In the genomic region with DNA sequence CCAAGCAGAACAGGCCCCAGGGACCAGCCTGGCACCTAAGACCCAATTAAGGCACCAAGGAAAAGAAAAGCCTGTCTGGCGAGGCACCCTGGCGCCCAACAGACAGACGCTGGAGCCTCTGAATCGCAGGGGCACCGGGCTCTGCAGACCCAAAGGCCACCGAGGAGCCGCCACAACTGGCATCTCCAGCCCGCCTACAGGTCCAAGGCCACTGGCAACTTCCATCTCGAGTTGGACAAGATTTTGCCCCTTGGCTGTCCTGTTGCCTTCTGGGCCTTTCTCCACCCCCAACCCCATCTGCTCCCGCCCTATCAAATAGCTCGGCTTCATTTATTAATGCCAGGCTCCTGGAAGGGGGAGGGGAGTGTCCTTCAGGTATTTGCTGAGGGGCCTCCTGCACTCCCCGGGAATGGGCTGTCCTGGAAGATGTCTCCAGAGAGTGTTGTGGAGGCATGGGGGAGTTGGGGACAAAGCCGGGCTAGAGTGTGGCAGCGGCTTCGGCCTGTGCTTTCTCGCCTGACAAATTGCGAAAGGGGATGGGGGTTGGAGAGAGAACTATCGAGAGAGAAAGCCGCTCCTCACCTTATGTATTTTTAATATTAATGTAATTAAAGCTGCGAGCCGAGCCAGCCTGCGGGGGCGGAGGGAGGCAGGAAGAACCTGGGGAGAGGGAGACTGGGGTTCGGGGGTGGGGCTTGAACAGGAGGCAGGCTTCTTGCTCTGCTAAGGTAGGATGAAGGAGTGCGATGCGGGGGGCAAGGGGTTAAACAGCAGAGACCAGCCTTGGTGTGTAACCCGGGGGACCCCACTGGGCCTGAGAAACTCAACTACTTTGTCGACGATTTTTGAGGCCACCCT, we compare ENCODE assay signal across 1 cellular context.
TF ChIP-seq lines count a peak whose summit lies in the region.

No MANE protein-coding gene starts in this region.

TF ChIP-seq in H1, 55 proteins besides CTCF, POLR2A, EP300 and RAD21:
- peak; percentile 8 for TF ChIP-seq ASH2L (IDR thresholded peaks at IDR 0.05; ENCODE audit: low read length)
- no peak for TF ChIP-seq NRF1 (IDR thresholded peaks at IDR 0.05; ENCODE audit: low read depth, low read length)
